Comparison of ENCODE assay signal across 21 cellular contexts in genomic region chr14:75141062-75141461, GRCh38. TPM values are rescaled to one million over a fixed set of nuclear protein-coding genes. Genes with fewer than 3 reads are reported as not detected.
DNase-seq lines count a peak whose midpoint lies in the region; ATAC-seq and TF ChIP-seq lines count a peak whose summit lies in the region.
"Had no signal": no experiment of that assay in that cellular context is flagged by ENCODE, and none has a peak within 500 bp of the region (broad histone marks: within the 10 kb centered on the region; RNA-seq: fewer than 3 reads in every experiment).

No MANE protein-coding gene starts in this region.

- H3K27ac ChIP-seq in GM23338 (ENCODE audit: low read depth) (no peak overlapping the region), dorsolateral prefrontal cortex (peak overlapping the region in 53 of 59 donors; percentile 35 to 100 (median 99))
- H3K27ac ChIP-seq: lower lobe of right lung had no signal

- DNase-seq in activated CD4-positive, alpha-beta T cell treated with anti-CD3 and anti-CD28 coated beads, Interleukin-2, amount 10 ng/mL, durations not matched to agents 7 days and 5 days = no peak
- no peak for DNase-seq in activated CD4-positive, alpha-beta T cell treated with anti-CD3 and anti-CD28 coated beads, Interleukin-2, amount 50 U/mL, for 1 hour
- DNase-seq in GM23338 (ENCODE audit: low spot score) (no peak), dorsolateral prefrontal cortex (no peak), NCI-H82 treated with DMSO at 0.1 percent for 48 hours (lab: John Stamatoyannopoulos, UW; ENCODE audit: unreplicated experiment) (no peak), NCI-H187 (lab: John Stamatoyannopoulos, UW) (no peak)
- no peak for DNase-seq in stimulated activated naive B cell treated with anti-CD40 and anti-IgM and Interleukin-4, amounts not matched to agents 10 μg/mL and 1 μg/mL and 100 μg/mL, for 72 hours
- no peak for DNase-seq in stimulated activated CD8-positive, alpha-beta memory T cell treated with anti-CD3 and anti-CD28 coated beads, Interleukin-4, amount 100 ng/mL, for 48 hours
- DNase-seq: adrenal gland; COR-L47; effector CD4-positive, alpha-beta T cell; head of caudate nucleus; lower lobe of right lung; MG63; NCI-H2029; NCI-H510A; SHP77; upper lobe of left lung had no signal

- peaks cover 14% of the 10 kb centered on the region; the same call in 1 of the 2 replicates for H4K20me1 ChIP-seq in GM23338 (replicated peaks; ENCODE audit: insufficient read depth)

- H2AFZ ChIP-seq in GM23338 = no peak overlapping the region

- no peak overlapping the region for H3K4me3 ChIP-seq in GM23338
- H3K4me3 ChIP-seq in dorsolateral prefrontal cortex = no peak overlapping the region
- H3K4me3 ChIP-seq: adrenal gland, lower lobe of right lung, MG63, smooth muscle cell, upper lobe of left lung had no signal

- peaks cover 22% of the 10 kb centered on the region for H3K36me3 Mint-ChIP-seq in activated CD4-positive, alpha-beta T cell treated with anti-CD3 and anti-CD28 coated beads, Interleukin-2, amount 10 ng/mL, durations not matched to agents 7 days and 5 days (ENCODE audit: low read depth)
- peaks cover 14% of the 10 kb centered on the region for H3K36me3 Mint-ChIP-seq in GM23338 (ENCODE audit: low read depth)
- peaks cover 23 to 41% of the 10 kb centered on the region in 2 donors for H3K36me3 Mint-ChIP-seq in stimulated activated naive B cell treated with anti-CD40 and anti-IgM and Interleukin-4, amounts not matched to agents 10 μg/mL and 1 μg/mL and 100 μg/mL, for 72 hours

- H3K4me3 Mint-ChIP-seq in activated CD4-positive, alpha-beta T cell treated with anti-CD3 and anti-CD28 coated beads, Interleukin-2, amount 10 ng/mL, durations not matched to agents 7 days and 5 days = no peak overlapping the region
- H3K4me3 Mint-ChIP-seq in GM23338 = no peak overlapping the region
- no peak overlapping the region for H3K4me3 Mint-ChIP-seq in stimulated activated naive B cell treated with anti-CD40 and anti-IgM and Interleukin-4, amounts not matched to agents 10 μg/mL and 1 μg/mL and 100 μg/mL, for 72 hours
- H3K4me3 Mint-ChIP-seq: T-helper 2 cell treated with Interferon-gamma antibody and Interleukin-4, amounts not matched to agents 5 μg/mL and 100 μg/mL, for 36 hours had no signal

- TF ChIP-seq CTCF in GM23338 (conservative IDR thresholded peaks at IDR 0.05; ENCODE audit: low read depth in 2 of 2) = no peak
- TF ChIP-seq CTCF in dorsolateral prefrontal cortex (IDR thresholded peaks at IDR 0.05 in 54 of 56, conservative IDR thresholded peaks at IDR 0.05 in 2 of 56; ENCODE audit: low read depth in 1 of 56, partially characterized antibody in 56 of 56) = no peak

- no peak for ATAC-seq in GM23338
- peak; percentile 45 to 46 for ATAC-seq in stimulated activated naive B cell treated with anti-CD40 and anti-IgM and Interleukin-4, amounts not matched to agents 10 μg/mL and 1 μg/mL and 100 μg/mL, for 72 hours (replicated peaks)
- ATAC-seq: activated CD4-positive, CD25-positive, alpha-beta regulatory T cell treated with anti-CD3 and anti-CD28 coated beads, Interleukin-2, amount 50 U/mL, for 24 hours had no signal

- intact Hi-C loops in dorsolateral prefrontal cortex (cut with DNase I) = loop anchor here in 1 of 2 donors (5.0 kb wide), 1 partner anchor 136 kb away; the partner anchor contains the start of gene FOS

- POLR2A ChIA-PET in activated CD4-positive, alpha-beta T cell treated with anti-CD3 and anti-CD28 coated beads, Interleukin-2, amount 10 ng/mL, durations not matched to agents 7 days and 5 days (lab: Charles Lee) = interaction anchor here (0.6 to 1.3 kb wide), 2 partner anchors 16 to 64 kb away, joined by 3 to 4 read pairs; no protein-coding TSS in a partner anchor

- no peaks in the 10 kb centered on the region for H3K4me1 ChIP-seq in GM23338 (ENCODE audit: insufficient read depth)

- H3K9me3 Mint-ChIP-seq in activated CD4-positive, alpha-beta T cell treated with anti-CD3 and anti-CD28 coated beads, Interleukin-2, amount 10 ng/mL, durations not matched to agents 7 days and 5 days = no peaks in the 10 kb centered on the region
- no peaks in the 10 kb centered on the region for H3K9me3 Mint-ChIP-seq in GM23338
- no peaks in the 10 kb centered on the region for H3K9me3 Mint-ChIP-seq in stimulated activated naive B cell treated with anti-CD40 and anti-IgM and Interleukin-4, amounts not matched to agents 10 μg/mL and 1 μg/mL and 100 μg/mL, for 72 hours
- H3K9me3 Mint-ChIP-seq: T-helper 2 cell treated with Interferon-gamma antibody and Interleukin-4, amounts not matched to agents 5 μg/mL and 100 μg/mL, for 36 hours had no signal

- H3F3A ChIP-seq in GM23338 (replicated peaks; ENCODE audit: low read depth) = no peaks in the 10 kb centered on the region

- H3K4me1 Mint-ChIP-seq in activated CD4-positive, alpha-beta T cell treated with anti-CD3 and anti-CD28 coated beads, Interleukin-2, amount 10 ng/mL, durations not matched to agents 7 days and 5 days = peaks cover 68% of the 10 kb centered on the region
- H3K4me1 Mint-ChIP-seq in GM23338 = peaks cover 3% of the 10 kb centered on the region; the same call in 1 of the 3 replicates
- peaks cover 26 to 63% of the 10 kb centered on the region in 2 donors for H3K4me1 Mint-ChIP-seq in stimulated activated naive B cell treated with anti-CD40 and anti-IgM and Interleukin-4, amounts not matched to agents 10 μg/mL and 1 μg/mL and 100 μg/mL, for 72 hours

- H3K27me3 Mint-ChIP-seq in activated CD4-positive, alpha-beta T cell treated with anti-CD3 and anti-CD28 coated beads, Interleukin-2, amount 10 ng/mL, durations not matched to agents 7 days and 5 days = no peaks in the 10 kb centered on the region
- peaks cover 3% of the 10 kb centered on the region for H3K27me3 Mint-ChIP-seq in GM23338 (ENCODE audit: insufficient read depth, low read depth, poor library complexity)
- no peaks in the 10 kb centered on the region for H3K27me3 Mint-ChIP-seq in stimulated activated naive B cell treated with anti-CD40 and anti-IgM and Interleukin-4, amounts not matched to agents 10 μg/mL and 1 μg/mL and 100 μg/mL, for 72 hours

- H3K27me3 ChIP-seq in GM23338 (ENCODE audit: insufficient read depth) (no peaks in the 10 kb centered on the region), dorsolateral prefrontal cortex (no peaks in the 10 kb centered on the region)
- H3K27me3 ChIP-seq: adrenal gland, MG63, upper lobe of left lung had no signal

- H3K36me3 ChIP-seq in GM23338 (ENCODE audit: insufficient read depth) = 0 out of 2 replicates have a peak, but pooled peaks cover under 1% of the 10 kb centered on the region
- H3K36me3 ChIP-seq: adrenal gland, MG63 had no signal

- H3K79me2 ChIP-seq in GM23338 (replicated peaks; ENCODE audit: insufficient read depth) = peaks cover 33% of the 10 kb centered on the region

- CTCF ChIA-PET in activated CD4-positive, alpha-beta T cell treated with anti-CD3 and anti-CD28 coated beads, Interleukin-2, amount 10 ng/mL, durations not matched to agents 7 days and 5 days (lab: Charles Lee) = interaction anchor here (0.7 to 1.4 kb wide), 3 partner anchors 11 to 24 kb away, joined by 3 to 4 read pairs (median 3); no protein-coding TSS in a partner anchor

- H3K4me2 ChIP-seq in GM23338 = no peak overlapping the region
- H3K4me2 ChIP-seq: smooth muscle cell had no signal

- peak overlapping the region; percentile 3 for H3K27ac Mint-ChIP-seq in activated CD4-positive, alpha-beta T cell treated with anti-CD3 and anti-CD28 coated beads, Interleukin-2, amount 10 ng/mL, durations not matched to agents 7 days and 5 days
- H3K27ac Mint-ChIP-seq in GM23338 = peak overlapping the region; percentile 36; the same call in 1 of the 2 replicates
- peak overlapping the region; percentile 65 for H3K27ac Mint-ChIP-seq in stimulated activated naive B cell treated with anti-CD40 and anti-IgM and Interleukin-4, amounts not matched to agents 10 μg/mL and 1 μg/mL and 100 μg/mL, for 72 hours
- H3K27ac Mint-ChIP-seq: T-helper 2 cell treated with Interferon-gamma antibody and Interleukin-4, amounts not matched to agents 5 μg/mL and 100 μg/mL, for 36 hours had no signal

- H3K9me2 ChIP-seq in GM23338 (ENCODE audit: insufficient read depth) = no peaks in the 10 kb centered on the region

TF ChIP-seq in GM23338, 12 proteins besides CTCF, POLR2A, EP300 and RAD21 (continues in another document):
- TF ChIP-seq ETS1 (IDR thresholded peaks at IDR 0.05) (no peak), EZH2phosphoT487 (IDR thresholded peaks at IDR 0.05; ENCODE audit: unreplicated experiment) (no peak), STAT1 (IDR thresholded peaks at IDR 0.05; ENCODE audit: unreplicated experiment) (no peak)

RNA-seq across cellular contexts. Expression of gene NEK9, which starts 14.2 kb away (rescaled TPM):
- 10 to 100 TPM; 74.9 to 81.6 TPM for total RNA-seq in activated CD4-positive, alpha-beta T cell treated with anti-CD3 and anti-CD28 coated beads, Interleukin-2, amount 10 ng/mL, durations not matched to agents 7 days and 5 days
- 31.1 and 37.3 TPM in 2 replicates for total RNA-seq in GM23338 (2014; rRNA removed; shearing (Covaris generic))
- 13.9 and 16.3 TPM in 2 replicates for polyA plus RNA-seq in GM23338 (2016; fragmentation: Nextera tagmentation; extraction: Ambion mirVana)
- 100 to 1,000 TPM in 7 of 120 experiments, 10 to 100 TPM in 113; 54.3 to 112 (median 74.8) TPM for total RNA-seq in dorsolateral prefrontal cortex

RNA-seq across cellular contexts. Expression of gene TMED10, which starts 35.4 kb away (rescaled TPM):
- total RNA-seq in activated CD4-positive, alpha-beta T cell treated with anti-CD3 and anti-CD28 coated beads, Interleukin-2, amount 10 ng/mL, durations not matched to agents 7 days and 5 days = 100 to 1,000 TPM; 175 to 213 TPM
- total RNA-seq in GM23338 (2014; rRNA removed; shearing (Covaris generic)) = 196 and 237 TPM in 2 replicates
- polyA plus RNA-seq in GM23338 (2016; fragmentation: Nextera tagmentation; extraction: Ambion mirVana) = 144 and 180 TPM in 2 replicates
- total RNA-seq in dorsolateral prefrontal cortex = 100 to 1,000 TPM; 120 to 287 (median 172) TPM

Comparison
In these comparisons a context has a peak if more than half of its experiments do, and no peak if none do; other contexts are left out.
1. H3K27ac Mint-ChIP-seq: peak in every context shown above with its lines; median percentile 65 in stimulated activated naive B cell treated with anti-CD40 and anti-IgM and Interleukin-4, amounts not matched to agents 10 μg/mL and 1 μg/mL and 100 μg/mL, for 72 hours; 36 in GM23338; 3 in activated CD4-positive, alpha-beta T cell treated with anti-CD3 and anti-CD28 coated beads, Interleukin-2, amount 10 ng/mL, durations not matched to agents 7 days and 5 days.